Comparison of ENCODE assay signal across 24 cellular contexts in genomic region chr18:30093376-30093775, GRCh38.
"Had no signal": no experiment of that assay in that cellular context is flagged by ENCODE, and none has a peak within 500 bp of the region (broad histone marks: within the 10 kb centered on the region; RNA-seq: fewer than 3 reads in every experiment).

No MANE protein-coding gene starts in this region.

- DNase-seq: effector CD8-positive, alpha-beta T cell; endodermal cell; foreskin melanocyte; hypothalamus; immature natural killer cell; mesenchymal stem cell; naive thymus-derived CD4-positive, alpha-beta T cell; nucleus accumbens; stimulated activated CD4-positive, alpha-beta T cell treated with anti-CD3 and anti-CD28 coated beads, Interleukin-12 subunit alpha, Interleukin-12 subunit beta, amount 100 ng/mL, for 4 hours; stimulated activated CD4-positive, alpha-beta T cell treated with anti-CD3 and anti-CD28 coated beads, Interleukin-1b, Interleukin-23, amount 100 ng/mL, for 48 hours; stimulated activated CD4-positive, alpha-beta T cell treated with anti-CD3 and anti-CD28 coated beads, Interleukin-4, amount 100 ng/mL, for 1 hour; stimulated activated CD8-positive, alpha-beta memory T cell treated with anti-CD3 and anti-CD28 coated beads, Interleukin-4, amount 100 ng/mL, for 48 hours; stimulated activated naive CD4-positive, alpha-beta T cell; stimulated activated naive CD8-positive, alpha-beta T cell treated with anti-CD3 and anti-CD28 coated beads, Interleukin-15, amount 100 ng/mL, for 72 hours; transverse colon; upper lobe of right lung; uterus had no signal

- H3K4me3 ChIP-seq: esophagus muscularis mucosa, neural progenitor cell, prostate gland, right atrium auricular region, smooth muscle cell, suprapubic skin, transverse colon, upper lobe of right lung, uterus had no signal

- ATAC-seq: naive thymus-derived CD4-positive, alpha-beta T cell; sciatic nerve; stimulated activated naive CD8-positive, alpha-beta T cell treated with anti-CD3 and anti-CD28 coated beads, Interleukin-15, amount 100 ng/mL, for 72 hours; upper lobe of right lung had no signal
